2 cellular contexts compared by ENCODE assay signal in genomic region chr20:33649201-33649631, GRCh38.
TF ChIP-seq lines count a peak whose summit lies in the region.

No MANE protein-coding gene starts in this region.

TF ChIP-seq in K562, 482 proteins besides CTCF, POLR2A, EP300 and RAD21:
- TF ChIP-seq ZNF184 (CRISPR knock-in tag; IDR thresholded peaks at IDR 0.05) (no peak), POLR2G (IDR thresholded peaks at IDR 0.05; ENCODE audit: low read depth, low read length) (0 out of 2 replicates have a peak, but pooled peaks have one; percentile 41)

TF ChIP-seq in HEK293T, 16 proteins besides CTCF, POLR2A, EP300 and RAD21:
- TF ChIP-seq SP1 (IDR thresholded peaks at IDR 0.05) (no peak), FOXK2 (IDR thresholded peaks at IDR 0.05) (no peak), BHLHE40 (IDR thresholded peaks at IDR 0.05; ENCODE audit: borderline replicate concordance) (no peak), HDGF (IDR thresholded peaks at IDR 0.05; ENCODE audit: borderline replicate concordance) (no peak), ELF4 (IDR thresholded peaks at IDR 0.05) (no peak), FOXA1 (IDR thresholded peaks at IDR 0.05) (no peak), ARNT (IDR thresholded peaks at IDR 0.05) (no peak), PKNOX1 (IDR thresholded peaks at IDR 0.05) (no peak), LEF1 (IDR thresholded peaks at IDR 0.05; ENCODE audit: borderline replicate concordance) (no peak), SUZ12 (IDR thresholded peaks at IDR 0.05) (no peak), TARDBP (IDR thresholded peaks at IDR 0.05) (no peak), L3MBTL2 (conservative IDR thresholded peaks at IDR 0.05) (no peak), FOXM1 (IDR thresholded peaks at IDR 0.05; ENCODE audit: borderline replicate concordance) (no peak), CTBP1 (IDR thresholded peaks at IDR 0.05; ENCODE audit: borderline replicate concordance) (no peak), NFRKB (IDR thresholded peaks at IDR 0.05) (no peak), ZNF384 (IDR thresholded peaks at IDR 0.05) (no peak)
